ENCODE assay signal across 1 cellular context in genomic region chr4:68390205-68390604, GRCh38.
TF ChIP-seq lines count a peak whose summit lies in the region.

No MANE protein-coding gene starts in this region.

TF ChIP-seq in GM23338, 12 proteins besides CTCF, POLR2A, EP300 and RAD21 (continued from another document):
- TF ChIP-seq ZNF462 (CRISPR knock-in tag; IDR thresholded peaks at IDR 0.05) (no peak), JUNB (IDR thresholded peaks at IDR 0.05; ENCODE audit: unreplicated experiment) (no peak), POLR2AphosphoS5 (IDR thresholded peaks at IDR 0.05; ENCODE audit: low read depth) (no peak)
- TF ChIP-seq, protein P1, sequence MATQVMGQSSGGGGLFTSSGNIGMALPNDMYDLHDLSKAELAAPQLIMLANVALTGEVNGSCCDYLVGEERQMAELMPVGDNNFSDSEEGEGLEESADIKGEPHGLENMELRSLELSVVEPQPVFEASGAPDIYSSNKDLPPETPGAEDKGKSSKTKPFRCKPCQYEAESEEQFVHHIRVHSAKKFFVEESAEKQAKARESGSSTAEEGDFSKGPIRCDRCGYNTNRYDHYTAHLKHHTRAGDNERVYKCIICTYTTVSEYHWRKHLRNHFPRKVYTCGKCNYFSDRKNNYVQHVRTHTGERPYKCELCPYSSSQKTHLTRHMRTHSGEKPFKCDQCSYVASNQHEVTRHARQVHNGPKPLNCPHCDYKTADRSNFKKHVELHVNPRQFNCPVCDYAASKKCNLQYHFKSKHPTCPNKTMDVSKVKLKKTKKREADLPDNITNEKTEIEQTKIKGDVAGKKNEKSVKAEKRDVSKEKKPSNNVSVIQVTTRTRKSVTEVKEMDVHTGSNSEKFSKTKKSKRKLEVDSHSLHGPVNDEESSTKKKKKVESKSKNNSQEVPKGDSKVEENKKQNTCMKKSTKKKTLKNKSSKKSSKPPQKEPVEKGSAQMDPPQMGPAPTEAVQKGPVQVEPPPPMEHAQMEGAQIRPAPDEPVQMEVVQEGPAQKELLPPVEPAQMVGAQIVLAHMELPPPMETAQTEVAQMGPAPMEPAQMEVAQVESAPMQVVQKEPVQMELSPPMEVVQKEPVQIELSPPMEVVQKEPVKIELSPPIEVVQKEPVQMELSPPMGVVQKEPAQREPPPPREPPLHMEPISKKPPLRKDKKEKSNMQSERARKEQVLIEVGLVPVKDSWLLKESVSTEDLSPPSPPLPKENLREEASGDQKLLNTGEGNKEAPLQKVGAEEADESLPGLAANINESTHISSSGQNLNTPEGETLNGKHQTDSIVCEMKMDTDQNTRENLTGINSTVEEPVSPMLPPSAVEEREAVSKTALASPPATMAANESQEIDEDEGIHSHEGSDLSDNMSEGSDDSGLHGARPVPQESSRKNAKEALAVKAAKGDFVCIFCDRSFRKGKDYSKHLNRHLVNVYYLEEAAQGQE (IDR thresholded peaks at IDR 0.05; ENCODE audit: unreplicated experiment) = no peak
